ENCODE assay signal across 23 cellular contexts in genomic region chr17:37117743-37118142, GRCh38.
DNase-seq lines count a peak whose midpoint lies in the region; ATAC-seq and TF ChIP-seq lines count a peak whose summit lies in the region.
"Had no signal": no experiment of that assay in that cellular context is flagged by ENCODE, and none has a peak within 500 bp of the region (broad histone marks: within the 10 kb centered on the region; RNA-seq: fewer than 3 reads in every experiment).

No MANE protein-coding gene starts in this region.

- H3K9me3 Mint-ChIP-seq in CD4-positive, alpha-beta T cell, result no peaks in the 10 kb centered on the region
- H3K9me3 Mint-ChIP-seq: activated B cell treated with CpG ODN at 0.5 μM for 24 hours; activated CD8-positive, alpha-beta T cell treated with anti-CD3 and anti-CD28 coated beads for 36 hours; activated naive CD4-positive, alpha-beta T cell treated with anti-CD3 and anti-CD28 coated beads, Interleukin-2, amount 50 U/mL, for 72 hours; CD4-positive, CD25-positive, alpha-beta regulatory T cell; stimulated activated naive B cell treated with anti-CD40 and anti-IgM and Interleukin-4, amounts not matched to agents 10 μg/mL and 1 μg/mL and 100 μg/mL, for 72 hours; T-helper 1 cell treated with Interleukin-12 subunit alpha and Interleukin-12 subunit beta and Interleukin-4 antibody, amounts not matched to agents 30 μg/mL and 1 μg/mL, for 36 hours had no signal

- POLR2A ChIA-PET in CD4-positive, alpha-beta T cell (lab: Charles Lee), result no interaction called here

- H3K36me3 Mint-ChIP-seq in CD4-positive, alpha-beta T cell (ENCODE audit: low read depth), result peaks cover 51% of the 10 kb centered on the region
- peaks cover 3% of the 10 kb centered on the region for H3K36me3 Mint-ChIP-seq in T-helper 17 cell (ENCODE audit: low read depth)

- ATAC-seq in CD4-positive, alpha-beta T cell (ENCODE audit: poor library complexity), result no peak
- no peak for ATAC-seq in HG03457 (IDR thresholded peaks at IDR 0.05; ENCODE audit: unreplicated experiment)
- ATAC-seq in T-helper 17 cell, result no peak
- ATAC-seq: activated CD8-positive, alpha-beta T cell treated with anti-CD3 and anti-CD28 coated beads for 36 hours; activated naive CD4-positive, alpha-beta T cell treated with anti-CD3 and anti-CD28 coated beads, Interleukin-2, amount 50 U/mL, for 72 hours; gastrocnemius medialis; K562; stimulated activated naive B cell treated with anti-CD40 and anti-IgM and Interleukin-4, amounts not matched to agents 10 μg/mL and 1 μg/mL and 100 μg/mL, for 72 hours had no signal

- no peak overlapping the region for H3K27ac ChIP-seq in CD4-positive, alpha-beta T cell (ENCODE audit: low read depth, low read length)
- H3K27ac ChIP-seq: brain microvascular endothelial cell, gastrocnemius medialis, right atrium auricular region had no signal

- no peaks in the 10 kb centered on the region for H3K4me1 Mint-ChIP-seq in CD4-positive, alpha-beta T cell (ENCODE audit: low read depth)
- peaks cover 2% of the 10 kb centered on the region for H3K4me1 Mint-ChIP-seq in T-helper 17 cell
- H3K4me1 Mint-ChIP-seq: activated B cell treated with CpG ODN at 0.5 μM for 24 hours; stimulated activated naive B cell treated with anti-CD40 and anti-IgM and Interleukin-4, amounts not matched to agents 10 μg/mL and 1 μg/mL and 100 μg/mL, for 72 hours had no signal

- no peaks in the 10 kb centered on the region for H3K27me3 ChIP-seq in CD4-positive, alpha-beta T cell (ENCODE audit: control insufficient read depth, insufficient read depth, low read length)
- H3K27me3 ChIP-seq: brain microvascular endothelial cell, gastrocnemius medialis, right atrium auricular region had no signal

- intact Hi-C loops in CD4-positive, alpha-beta T cell (cut with DNase I, micrococcal nuclease), result no loop called here

- DNase-seq in NCI-H2107 treated with DMSO at 0.1 percent for 48 hours (lab: John Stamatoyannopoulos, UW; ENCODE audit: unreplicated experiment), result peak; percentile 41
- DNase-seq in NCI-H2107 (lab: John Stamatoyannopoulos, UW), result no peak
- peak; percentile 39 to 76 for DNase-seq in NCI-H1930 (lab: John Stamatoyannopoulos, UW)
- peak; percentile 32 for DNase-seq in cerebellum (ENCODE audit: low spot score)
- peak; percentile 65 for DNase-seq in retina
- DNase-seq in CD4-positive, alpha-beta T cell, result no peak
- DNase-seq in T-helper 17 cell, result no peak
- DNase-seq: activated B cell treated with CpG ODN at 0.5 μM for 24 hours; activated CD8-positive, alpha-beta T cell treated with anti-CD3 and anti-CD28 coated beads for 36 hours; activated T-cell treated with anti-CD3 and anti-CD28 coated beads, Interleukin-2, amount 50 U/mL, for 48 hours; brain microvascular endothelial cell; CD4-positive, CD25-positive, alpha-beta regulatory T cell; DND-41; gastrocnemius medialis; NCI-H524 treated with DMSO at 0.1 percent for 48 hours; SHP77 treated with DMSO at 0.1 percent for 48 hours; stimulated activated CD4-positive, alpha-beta T cell treated with anti-CD3 and anti-CD28 coated beads, Interleukin-15, amount 100 ng/mL, for 24 hours; stimulated activated naive B cell treated with anti-CD40 and anti-IgM and Interleukin-4, amounts not matched to agents 10 μg/mL and 1 μg/mL and 100 μg/mL, for 72 hours had no signal

- H3K27me3 Mint-ChIP-seq in CD4-positive, alpha-beta T cell, result no peaks in the 10 kb centered on the region
- H3K27me3 Mint-ChIP-seq in T-helper 17 cell, result no peaks in the 10 kb centered on the region
- H3K27me3 Mint-ChIP-seq: activated B cell treated with CpG ODN at 0.5 μM for 24 hours; activated CD8-positive, alpha-beta T cell treated with anti-CD3 and anti-CD28 coated beads for 36 hours; CD4-positive, CD25-positive, alpha-beta regulatory T cell; stimulated activated naive B cell treated with anti-CD40 and anti-IgM and Interleukin-4, amounts not matched to agents 10 μg/mL and 1 μg/mL and 100 μg/mL, for 72 hours had no signal

- H3K4me3 Mint-ChIP-seq in CD4-positive, alpha-beta T cell, result no peak overlapping the region
- H3K4me3 Mint-ChIP-seq in T-helper 17 cell, result no peak overlapping the region
- H3K4me3 Mint-ChIP-seq: activated B cell treated with CpG ODN at 0.5 μM for 24 hours; activated CD8-positive, alpha-beta T cell treated with anti-CD3 and anti-CD28 coated beads for 36 hours; CD4-positive, CD25-positive, alpha-beta regulatory T cell; stimulated activated naive B cell treated with anti-CD40 and anti-IgM and Interleukin-4, amounts not matched to agents 10 μg/mL and 1 μg/mL and 100 μg/mL, for 72 hours; T-helper 1 cell treated with Interleukin-12 subunit alpha and Interleukin-12 subunit beta and Interleukin-4 antibody, amounts not matched to agents 30 μg/mL and 1 μg/mL, for 36 hours had no signal

- TF ChIP-seq CTCF in CD4-positive, alpha-beta T cell (IDR thresholded peaks at IDR 0.05), result no peak

- H3K27ac Mint-ChIP-seq in CD4-positive, alpha-beta T cell, result no peak overlapping the region
- H3K27ac Mint-ChIP-seq in T-helper 17 cell, result no peak overlapping the region
- H3K27ac Mint-ChIP-seq: activated B cell treated with CpG ODN at 0.5 μM for 24 hours; activated CD8-positive, alpha-beta T cell treated with anti-CD3 and anti-CD28 coated beads for 36 hours; CD4-positive, CD25-positive, alpha-beta regulatory T cell; stimulated activated naive B cell treated with anti-CD40 and anti-IgM and Interleukin-4, amounts not matched to agents 10 μg/mL and 1 μg/mL and 100 μg/mL, for 72 hours; T-helper 1 cell treated with Interleukin-12 subunit alpha and Interleukin-12 subunit beta and Interleukin-4 antibody, amounts not matched to agents 30 μg/mL and 1 μg/mL, for 36 hours had no signal

- CTCF ChIA-PET in CD4-positive, alpha-beta T cell (lab: Charles Lee), result interaction anchor here (1.6 kb wide), 1 partner anchor 492 kb away, joined by 3 read pairs; no protein-coding TSS in a partner anchor

- no peaks in the 10 kb centered on the region for H3K9me3 ChIP-seq in CD4-positive, alpha-beta T cell (ENCODE audit: control insufficient read depth, low read length)
- H3K9me3 ChIP-seq in T-helper 17 cell (ENCODE audit: control insufficient read depth, low read length, poor library complexity, severe bottlenecking), result no peaks in the 10 kb centered on the region
- H3K9me3 ChIP-seq: gastrocnemius medialis, right atrium auricular region had no signal

Comparison
In these comparisons a context has a peak if more than half of its experiments do, and no peak if none do; other contexts are left out.
1. DNase-seq: peak in NCI-H2107 treated with DMSO at 0.1 percent for 48 hours (single experiment), NCI-H1930 (2 of 2), cerebellum (single experiment) and retina (single experiment); none in NCI-H2107 (single experiment), CD4-positive, alpha-beta T cell (0 of 10) and T-helper 17 cell (0 of 3).